In genomic region chr19:5953680-5954213, GRCh38 we compare ENCODE assay signal across 8 cellular contexts. TPM values are rescaled to one million over a fixed set of nuclear protein-coding genes. Genes with fewer than 3 reads are reported as not detected.
DNase-seq lines count a peak whose midpoint lies in the region; ATAC-seq and TF ChIP-seq lines count a peak whose summit lies in the region.

No MANE protein-coding gene starts in this region.

- ATAC-seq in left lung (no peak), left lobe of liver (no peak)

- H3K27me3 ChIP-seq in left lung (no peaks in the 10 kb centered on the region), BE2C (no peaks in the 10 kb centered on the region)

- H3K9me3 ChIP-seq in left lung (no peaks in the 10 kb centered on the region), BE2C (no peaks in the 10 kb centered on the region)

- peak; percentile 7 for DNase-seq in DMS79 treated with DMSO at 0.1 percent for 48 hours (lab: John Stamatoyannopoulos, UW)
- no peak for DNase-seq in DMS79 (lab: John Stamatoyannopoulos, UW)
- DNase-seq in activated effector memory CD4-positive, alpha-beta T cell treated with anti-CD3 and anti-CD28 coated beads, Interleukin-2, amount 50 U/mL, for 16 hours = peak; percentile 73
- DNase-seq in left lung = no peak
- DNase-seq in BE2C = no peak
- DNase-seq in NCI-H1930 (lab: John Stamatoyannopoulos, UW) = no peak
- no peak for DNase-seq in left lobe of liver (ENCODE audit: low spot score)

- H3K36me3 ChIP-seq in left lung = peaks cover 0 to 21% of the 10 kb centered on the region in 2 donors
- H3K36me3 ChIP-seq in BE2C = peaks cover 12% of the 10 kb centered on the region; the same call in 1 of the 2 replicates

- intact Hi-C loops in left lung (cut with DNase I) = no loop called here

- peak overlapping the region; percentile 57 to 70 for H3K27ac ChIP-seq in left lung
- H3K27ac ChIP-seq in temporal lobe (ENCODE audit: low read depth, low read length) = peak overlapping the region; percentile 54

- H3K4me1 ChIP-seq in left lung (peaks cover 49 to 86% of the 10 kb centered on the region in 2 donors), BE2C (peaks cover 59% of the 10 kb centered on the region)

- no peak for TF ChIP-seq CTCF in left lung (IDR thresholded peaks at IDR 0.05)
- no peak for TF ChIP-seq CTCF in BE2C (IDR thresholded peaks at IDR 0.05; ENCODE audit: low read depth, low read length)

- H3K4me3 ChIP-seq in left lung (no peak overlapping the region), BE2C (ENCODE audit: low read depth, low read length) (no peak overlapping the region)

RNA-seq across cellular contexts. Expression of gene RANBP3, which starts 24.2 kb away (rescaled TPM):
- 10 to 100 TPM; 64.6 to 69.0 TPM for total RNA-seq in left lung
- 31.0 TPM for total RNA-seq in temporal lobe
- polyA plus RNA-seq in BE2C (2012; ENCODE audit: insufficient read depth, insufficient read length, low read depth) = 210 TPM
- 22.8 TPM for total RNA-seq in left lobe of liver

RNA-seq across cellular contexts. Expression of gene CAPS, which starts 39.7 kb away (rescaled TPM):
- total RNA-seq in left lung = 10 to 100 TPM in 1 of 2 donors, 1 to 10 TPM in 1; 8.8 to 40.9 TPM
- total RNA-seq in temporal lobe = 5.7 TPM
- polyA plus RNA-seq in BE2C (2012; ENCODE audit: insufficient read depth, insufficient read length, low read depth) = 3.5 TPM
- 11.5 TPM for total RNA-seq in left lobe of liver

RNA-seq across cellular contexts. Expression of gene VMAC, which starts 49.1 kb away (rescaled TPM):
- total RNA-seq in left lung = 1 to 10 TPM; 5.0 to 6.6 TPM
- 3.0 TPM for total RNA-seq in temporal lobe
- 0.68 TPM for polyA plus RNA-seq in BE2C (2012; ENCODE audit: insufficient read depth, insufficient read length, low read depth)
- 3.9 TPM for total RNA-seq in left lobe of liver

RNA-seq across cellular contexts. Expression of gene NDUFA11, which starts 50.2 kb away (rescaled TPM):
- total RNA-seq in left lung (100 to 1,000 TPM; 163 to 190 TPM), temporal lobe (66.1 TPM), left lobe of liver (164 TPM)
- polyA plus RNA-seq in BE2C (2012; ENCODE audit: insufficient read depth, insufficient read length, low read depth) = 1,009 TPM

Comparison
In these comparisons a context has a peak if more than half of its experiments do, and no peak if none do; other contexts are left out.
1. DNase-seq: peak in DMS79 treated with DMSO at 0.1 percent for 48 hours (single experiment) and activated effector memory CD4-positive, alpha-beta T cell treated with anti-CD3 and anti-CD28 coated beads, Interleukin-2, amount 50 U/mL, for 16 hours (single experiment); none in DMS79 (single experiment), left lung (0 of 2), BE2C (single experiment), NCI-H1930 (0 of 2) and left lobe of liver (single experiment).